26 cellular contexts compared by ENCODE assay signal in genomic region chr1:27972141-27972540, GRCh38. TPM values are rescaled to one million over a fixed set of nuclear protein-coding genes. Genes with fewer than 3 reads are reported as not detected.
DNase-seq lines count a peak whose midpoint lies in the region; ATAC-seq, FAIRE-seq and TF ChIP-seq lines count a peak whose summit lies in the region.
"Had no signal": no experiment of that assay in that cellular context is flagged by ENCODE, and none has a peak within 500 bp of the region (broad histone marks: within the 10 kb centered on the region; RNA-seq: fewer than 3 reads in every experiment).

No MANE protein-coding gene starts in this region.

- no peak overlapping the region for H3K4me3 ChIP-seq in SJSA1
- H3K4me3 ChIP-seq in endocrine pancreas (ENCODE audit: control insufficient read depth, insufficient read depth, low read length) = no peak overlapping the region
- H3K4me3 ChIP-seq in osteoblast (ENCODE audit: insufficient read depth, low read length) = no peak overlapping the region
- H3K4me3 ChIP-seq in kidney (ENCODE audit: low read length in 2 of 2) = no peak overlapping the region
- H3K4me3 ChIP-seq: ascending aorta, esophagus muscularis mucosa, heart right ventricle had no signal

- H3K4me1 ChIP-seq in SJSA1 (replicated peaks) (peaks cover 41% of the 10 kb centered on the region), endocrine pancreas (ENCODE audit: control insufficient read depth, insufficient read depth, low read length) (no peaks in the 10 kb centered on the region), osteoblast (ENCODE audit: insufficient read depth, low read length) (peaks cover 48% of the 10 kb centered on the region), kidney (ENCODE audit: control insufficient read depth in 1 of 2, insufficient read depth in 1 of 2, low read depth in 1 of 2, low read length in 2 of 2) (peaks cover 0 to 2% of the 10 kb centered on the region in 2 donors)
- H3K4me1 ChIP-seq: ascending aorta, Caco-2 had no signal

- H3K9ac ChIP-seq in endocrine pancreas (ENCODE audit: control insufficient read depth, insufficient read depth, low read length) = peak overlapping the region; percentile 36
- H3K9ac ChIP-seq in kidney (ENCODE audit: low read length in 2 of 2) = no peak overlapping the region

- H3K27ac ChIP-seq in SJSA1 (peak overlapping the region; percentile 51), osteoblast (ENCODE audit: low read depth, low read length) (peak overlapping the region; percentile 0), kidney (ENCODE audit: low read depth in 2 of 2, low read length in 2 of 2) (no peak overlapping the region)

- H3K79me2 ChIP-seq in osteoblast (ENCODE audit: insufficient read depth, low read length) = no peaks in the 10 kb centered on the region

- DNase-seq in NCI-H2227 (lab: John Stamatoyannopoulos, UW; ENCODE audit: unreplicated experiment) (peak; percentile 76), NCI-H2227 treated with DMSO at 0.1 percent for 48 hours (lab: John Stamatoyannopoulos, UW) (no peak), SJSA1 (ENCODE audit: low read depth in 1 of 2, low spot score in 2 of 2) (peak; percentile 47 to 50), osteoblast (ENCODE audit: insufficient read length, low spot score, missing footprints) (no peak), kidney (no peak)
- DNase-seq in activated CD4-positive, alpha-beta T cell treated with anti-CD3 and anti-CD28 coated beads, Interleukin-2, amount 50 U/mL, for 1 hour = no peak
- DNase-seq: 8988T; activated CD4-positive, alpha-beta memory T cell treated with anti-CD3 and anti-CD28 coated beads, Interleukin-2, amount 10 ng/mL, durations not matched to agents 7 days and 5 days; activated CD4-positive, CD25-positive, alpha-beta regulatory T cell treated with anti-CD3 and anti-CD28 coated beads, Interleukin-2, amount 50 U/mL, for 72 hours; activated CD8-positive, alpha-beta memory T cell treated with anti-CD3 and anti-CD28 coated beads, Interleukin-2, amount 50 U/mL, for 48 hours; activated naive CD8-positive, alpha-beta T cell treated with anti-CD3 and anti-CD28 coated beads, Interleukin-2, amount 10 ng/mL, durations not matched to agents 7 days and 5 days; Caco-2; DMS53; HCEC 1CT; mesendoderm; NCI-H226; posterior cingulate gyrus; SHP77 treated with DMSO at 0.1 percent for 48 hours; stimulated activated CD4-positive, alpha-beta T cell treated with anti-CD3 and anti-CD28 coated beads, Interleukin-4, amount 100 ng/mL, for 4 hours had no signal

- H3K4me2 ChIP-seq in osteoblast (ENCODE audit: insufficient read depth, low read length) = no peak overlapping the region

- ATAC-seq in GM18519 (IDR thresholded peaks at IDR 0.05; ENCODE audit: low FRiP score, unreplicated experiment) = no peak

- TF ChIP-seq CTCF in osteoblast (IDR thresholded peaks at IDR 0.05; ENCODE audit: extremely low read depth, low read depth, low read length) = no peak
- TF ChIP-seq CTCF in kidney (IDR thresholded peaks at IDR 0.05; ENCODE audit: borderline replicate concordance, extremely low read depth, insufficient read depth) = no peak

- H2AFZ ChIP-seq in osteoblast (ENCODE audit: low read length) = no peak overlapping the region

- no peaks in the 10 kb centered on the region for H4K20me1 ChIP-seq in osteoblast (ENCODE audit: insufficient read depth, low read length)

- H3K36me3 ChIP-seq in SJSA1 = peaks cover 51% of the 10 kb centered on the region
- peaks cover 3% of the 10 kb centered on the region for H3K36me3 ChIP-seq in endocrine pancreas (ENCODE audit: control insufficient read depth, insufficient read depth, low read length)
- peaks cover 27% of the 10 kb centered on the region for H3K36me3 ChIP-seq in osteoblast (ENCODE audit: insufficient read depth, low read length)
- H3K36me3 ChIP-seq in kidney (ENCODE audit: control insufficient read depth in 1 of 2, insufficient read depth in 2 of 2, low read length in 2 of 2) = peaks cover 18 to 34% of the 10 kb centered on the region in 2 donors

- no peak for FAIRE-seq in kidney (lab: Jason Lieb, UNC)
- FAIRE-seq: endometrium, GM12891 had no signal

- intact Hi-C loops in kidney (cut with DNase I) = loop anchor here (10.0 kb wide), 1 partner anchor 117 kb away; no protein-coding TSS in a partner anchor

- H3K27me3 ChIP-seq in SJSA1 (replicated peaks) (no peaks in the 10 kb centered on the region), endocrine pancreas (ENCODE audit: control insufficient read depth, insufficient read depth, low read length) (no peaks in the 10 kb centered on the region), osteoblast (ENCODE audit: insufficient read depth, low read length) (no peaks in the 10 kb centered on the region)
- H3K27me3 ChIP-seq: ascending aorta, esophagus muscularis mucosa, heart right ventricle had no signal

- H3K9me3 ChIP-seq in SJSA1 (replicated peaks) = no peaks in the 10 kb centered on the region
- no peaks in the 10 kb centered on the region for H3K9me3 ChIP-seq in endocrine pancreas (ENCODE audit: control insufficient read depth, low read length)
- no peaks in the 10 kb centered on the region for H3K9me3 ChIP-seq in osteoblast (ENCODE audit: low read depth, low read length)
- no peaks in the 10 kb centered on the region for H3K9me3 ChIP-seq in kidney (ENCODE audit: control insufficient read depth in 1 of 2, low read length in 2 of 2)
- H3K9me3 ChIP-seq: ascending aorta, Caco-2, esophagus muscularis mucosa, heart right ventricle had no signal

RNA-seq across cellular contexts. Expression of gene XKR8, which starts 12.4 kb away (rescaled TPM):
- total RNA-seq in SJSA1 (2014; rRNA removed; shearing (Covaris generic)) = 2.9 and 4.9 TPM in 2 replicates
- total RNA-seq in osteoblast = 9.4 and 12.7 TPM in 2 replicates
- 8.2 TPM for total RNA-seq in kidney
- 9.1 TPM for polyA plus RNA-seq in kidney (ENCODE audit: insufficient read depth, low read depth, low replicate concordance)

RNA-seq across cellular contexts. Expression of gene SMPDL3B, which starts 37.3 kb away (rescaled TPM):
- 0.11 TPM in 1 of 2 replicates, not detected in the other for total RNA-seq in SJSA1 (2014; rRNA removed; shearing (Covaris generic))
- under 0.01 TPM in 1 of 2 replicates, not detected in the other for total RNA-seq in osteoblast
- 9.7 TPM for total RNA-seq in kidney
- 5.9 TPM for polyA plus RNA-seq in kidney (ENCODE audit: insufficient read depth, low read depth, low replicate concordance)
- total RNA-seq: ascending aorta had no signal

RNA-seq across cellular contexts. Expression of gene RPA2, which starts 57.8 kb away (rescaled TPM):
- 61.3 and 63.6 TPM in 2 replicates for total RNA-seq in SJSA1 (2014; rRNA removed; shearing (Covaris generic))
- total RNA-seq in osteoblast (20.6 and 49.8 TPM in 2 replicates), kidney (36.0 TPM)
- polyA plus RNA-seq in kidney (ENCODE audit: insufficient read depth, low read depth, low replicate concordance) = 32.6 TPM

Comparison
In these comparisons a context has a peak if more than half of its experiments do, and no peak if none do; other contexts are left out.
1. DNase-seq: peak in NCI-H2227 (single experiment) and SJSA1 (2 of 2); none in NCI-H2227 treated with DMSO at 0.1 percent for 48 hours (single experiment), osteoblast (single experiment), kidney (single experiment) and activated CD4-positive, alpha-beta T cell treated with anti-CD3 and anti-CD28 coated beads, Interleukin-2, amount 50 U/mL, for 1 hour (single experiment).
2. H3K27ac ChIP-seq: peak in SJSA1 (single experiment) and osteoblast (single experiment); none in kidney (0 of 2).